In genomic region chr2:218995972-218996644, GRCh38 we compare ENCODE assay signal across 8 cellular contexts. TPM values are rescaled to one million over a fixed set of nuclear protein-coding genes. Genes with fewer than 3 reads are reported as not detected.
DNase-seq lines count a peak whose midpoint lies in the region; ATAC-seq and TF ChIP-seq lines count a peak whose summit lies in the region.

No MANE protein-coding gene starts in this region.

- peak; percentile 87 for DNase-seq in Daoy (ENCODE audit: low read depth)
- DNase-seq in NCI-H460 (ENCODE audit: extremely low read depth, low read depth), result peak; percentile 89
- peak; percentile 79 for DNase-seq in activated CD4-positive, alpha-beta T cell treated with anti-CD3 and anti-CD28 coated beads, Interleukin-2, amount 50 U/mL, for 1 hour
- DNase-seq in dermis microvascular lymphatic vessel endothelial cell (ENCODE audit: low read depth in 2 of 2), result peak; percentile 29 to 74
- peak; percentile 88 to 93 (median 90) for DNase-seq in right lobe of liver
- peak; percentile 82 for DNase-seq in stimulated activated CD4-positive, alpha-beta T cell treated with anti-CD3 and anti-CD28 coated beads, Interleukin-4, amount 100 ng/mL, for 24 hours

- no peaks in the 10 kb centered on the region for H3K9me3 ChIP-seq in right lobe of liver

- intact Hi-C loops in right lobe of liver (cut with DNase I), result no loop called here

- peak overlapping the region; percentile 32 to 45 (median 35) for H3K4me3 ChIP-seq in right lobe of liver

- no peaks in the 10 kb centered on the region for H3K36me3 ChIP-seq in right lobe of liver

- peaks cover 0 to 15% (median 5%) of the 10 kb centered on the region in 4 donors for H3K4me1 ChIP-seq in right lobe of liver

- peak overlapping the region in 1 of 3 donors; percentile 47 for H3K27ac ChIP-seq in right lobe of liver

- WGBS in right lobe of liver (ENCODE audit: insufficient coverage, low coverage, low lambda C conversion rate, missing lambda C conversion rate), result 4% methylated on average over 33 of the region's 42 CpGs

- ATAC-seq in HG03159 (IDR thresholded peaks at IDR 0.05; ENCODE audit: unreplicated experiment) (peak; percentile 56), right lobe of liver (peak; percentile 92 to 94 (median 94)), GM18873 (IDR thresholded peaks at IDR 0.05; ENCODE audit: low FRiP score, unreplicated experiment) (no peak)

- TF ChIP-seq POLR2A in right lobe of liver (IDR thresholded peaks at IDR 0.05), result peak; percentile 54

- peaks cover 4 to 38% of the 10 kb centered on the region in 2 donors for H3K27me3 ChIP-seq in right lobe of liver

- TF ChIP-seq CTCF in right lobe of liver (IDR thresholded peaks at IDR 0.05), result peak; percentile 80 to 90 (median 87)

RNA-seq across cellular contexts. Expression of gene CRYBA2, which starts 2.9 kb away (rescaled TPM):
- 2.2 and 4.3 TPM in 2 replicates for total RNA-seq in Daoy (2014; rRNA removed; shearing (Covaris generic))
- not detected in 2 replicates for total RNA-seq in NCI-H460 (2014; rRNA removed; shearing (Covaris generic))
- polyA plus RNA-seq in NCI-H460 (2014; cell fraction: nucleus; rRNA removed), result not detected in 2 replicates
- total RNA-seq in dermis microvascular lymphatic vessel endothelial cell (not detected in 2 replicates), right lobe of liver (not detected)

RNA-seq across cellular contexts. Expression of gene FEV, which starts 11.1 kb away (rescaled TPM):
- total RNA-seq in Daoy (2014; rRNA removed; shearing (Covaris generic)), result 0.34 TPM in 1 of 2 replicates, not detected in the other
- total RNA-seq in NCI-H460 (2014; rRNA removed; shearing (Covaris generic)), result not detected in 2 replicates
- not detected in 2 replicates for polyA plus RNA-seq in NCI-H460 (2014; cell fraction: nucleus; rRNA removed)
- total RNA-seq in dermis microvascular lymphatic vessel endothelial cell, result not detected in 2 replicates
- total RNA-seq in right lobe of liver, result not detected

RNA-seq across cellular contexts. Expression of gene CDK5R2, which starts 36.6 kb away (rescaled TPM):
- 0.06 TPM in 1 of 2 replicates, not detected in the other for total RNA-seq in Daoy (2014; rRNA removed; shearing (Covaris generic))
- total RNA-seq in NCI-H460 (2014; rRNA removed; shearing (Covaris generic)), result 0.07 TPM in 1 of 2 replicates, not detected in the other
- 0.04 TPM in 1 of 2 replicates, not detected in the other for polyA plus RNA-seq in NCI-H460 (2014; cell fraction: nucleus; rRNA removed)
- total RNA-seq in dermis microvascular lymphatic vessel endothelial cell (not detected in 2 replicates), right lobe of liver (not detected)

RNA-seq across cellular contexts. Expression of gene CFAP65, which starts 45.2 kb away (rescaled TPM):
- 0.11 TPM in 1 of 2 replicates, not detected in the other for total RNA-seq in Daoy (2014; rRNA removed; shearing (Covaris generic))
- not detected in 2 replicates for total RNA-seq in NCI-H460 (2014; rRNA removed; shearing (Covaris generic))
- not detected in 2 replicates for polyA plus RNA-seq in NCI-H460 (2014; cell fraction: nucleus; rRNA removed)
- not detected in 2 replicates for total RNA-seq in dermis microvascular lymphatic vessel endothelial cell
- total RNA-seq in right lobe of liver, result not detected
